ENCODE assay signal across 8 cellular contexts in the genomic region with DNA sequence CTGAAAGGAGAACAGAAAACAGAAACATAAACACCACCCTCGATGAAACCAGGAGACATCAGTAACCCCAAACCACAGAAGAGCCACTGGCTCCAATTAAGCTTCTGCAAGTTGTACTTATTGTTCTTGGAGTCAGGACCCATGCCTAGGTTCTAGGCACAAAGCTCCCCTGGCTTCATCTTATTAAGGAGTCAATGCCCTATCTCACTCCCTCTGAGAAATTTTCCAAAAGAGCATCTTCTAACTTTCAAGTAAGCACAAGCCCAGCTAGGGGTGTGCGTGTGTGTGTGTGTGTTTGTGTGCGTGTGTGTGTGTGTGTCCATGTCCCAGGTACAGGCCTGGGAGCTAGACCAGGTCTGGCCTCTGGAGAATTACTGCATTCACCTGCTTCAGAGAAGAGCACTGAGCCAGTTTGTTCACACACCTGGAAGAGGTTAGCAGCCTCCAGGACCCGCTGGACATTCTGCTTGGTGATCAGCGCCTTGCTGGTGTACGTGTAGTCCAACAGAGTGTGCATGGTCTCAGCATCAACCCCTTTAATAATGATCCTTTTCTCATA. TPM values are rescaled to one million over a fixed set of nuclear protein-coding genes. Genes with fewer than 3 reads are reported as not detected.
DNase-seq lines count a peak whose midpoint lies in the region; ATAC-seq and TF ChIP-seq lines count a peak whose summit lies in the region.

No MANE protein-coding gene starts in this region.

- H3K36me3 ChIP-seq in CD8-positive, alpha-beta memory T cell (ENCODE audit: insufficient read depth, low read length) = peaks cover 8% of the 10 kb centered on the region

- no peaks in the 10 kb centered on the region for H3K27me3 ChIP-seq in CD8-positive, alpha-beta memory T cell (ENCODE audit: insufficient read depth, low read length, poor library complexity, severe bottlenecking)
- peaks cover 14% of the 10 kb centered on the region for H3K27me3 ChIP-seq in foreskin keratinocyte

- H3K9me3 ChIP-seq in CD8-positive, alpha-beta memory T cell (ENCODE audit: low read length) = no peaks in the 10 kb centered on the region

- POLR2A ChIA-PET in CD8-positive, alpha-beta memory T cell (lab: Charles Lee) = no interaction called here
- POLR2A ChIA-PET in activated CD4-positive, alpha-beta memory T cell treated with anti-CD3 and anti-CD28 coated beads, Interleukin-2, amount 10 ng/mL, durations not matched to agents 7 days and 5 days (lab: Charles Lee) = interaction anchor here (0.7 to 1.9 kb wide), 14 partner anchors 9 to 170 kb away, joined by 3 to 9 read pairs (median 4); a partner anchor contains a TSS

- no peak overlapping the region for H3K4me3 ChIP-seq in CD8-positive, alpha-beta memory T cell (ENCODE audit: low read length)

- CTCF ChIA-PET in CD8-positive, alpha-beta memory T cell (lab: Charles Lee) = no interaction called here
- CTCF ChIA-PET in activated CD4-positive, alpha-beta memory T cell treated with anti-CD3 and anti-CD28 coated beads, Interleukin-2, amount 10 ng/mL, durations not matched to agents 7 days and 5 days (lab: Charles Lee) = interaction anchor here (0.9 to 1.4 kb wide), 6 partner anchors 10 to 357 kb away, joined by 3 to 6 read pairs (median 3); a partner anchor contains a TSS

- peaks cover 4% of the 10 kb centered on the region for H3K4me1 ChIP-seq in CD8-positive, alpha-beta memory T cell (ENCODE audit: insufficient read depth, low read length)
- peaks cover 8% of the 10 kb centered on the region for H3K4me1 ChIP-seq in foreskin keratinocyte

- H3K4me3 Mint-ChIP-seq in CD8-positive, alpha-beta memory T cell = peak overlapping the region in 1 of 7 donors; percentile 12
- peak overlapping the region; percentile 15 for H3K4me3 Mint-ChIP-seq in activated CD4-positive, alpha-beta memory T cell treated with anti-CD3 and anti-CD28 coated beads, Interleukin-2, amount 10 ng/mL, durations not matched to agents 7 days and 5 days

- H3K27me3 Mint-ChIP-seq in CD8-positive, alpha-beta memory T cell = no peaks in the 10 kb centered on the region
- no peaks in the 10 kb centered on the region for H3K27me3 Mint-ChIP-seq in activated CD4-positive, alpha-beta memory T cell treated with anti-CD3 and anti-CD28 coated beads, Interleukin-2, amount 10 ng/mL, durations not matched to agents 7 days and 5 days

- ATAC-seq in GM19395 (IDR thresholded peaks at IDR 0.05; ENCODE audit: unreplicated experiment) = peak; percentile 88
- peak; percentile 73 for ATAC-seq in HG03135 (IDR thresholded peaks at IDR 0.05; ENCODE audit: unreplicated experiment)
- no peak for ATAC-seq in foreskin keratinocyte

- no peak overlapping the region for H3K27ac ChIP-seq in CD8-positive, alpha-beta memory T cell (ENCODE audit: low read depth, low read length)
- H3K27ac ChIP-seq in foreskin keratinocyte = no peak overlapping the region

- DNase-seq in CD8-positive, alpha-beta memory T cell = no peak
- DNase-seq in activated CD4-positive, alpha-beta memory T cell treated with anti-CD3 and anti-CD28 coated beads, Interleukin-2, amount 10 ng/mL, durations not matched to agents 7 days and 5 days = peak; percentile 42
- DNase-seq in foreskin keratinocyte (no peak), NCI-H1694 treated with DMSO at 0.1 percent for 48 hours (lab: John Stamatoyannopoulos, UW) (no peak), NCI-H2029 treated with DMSO at 0.1 percent for 48 hours (lab: John Stamatoyannopoulos, UW) (no peak), T1000 (lab: John Stamatoyannopoulos, UW) (no peak)

- peaks cover 12 to 75% (median 17%) of the 10 kb centered on the region in 3 donors for H3K36me3 Mint-ChIP-seq in CD8-positive, alpha-beta memory T cell
- H3K36me3 Mint-ChIP-seq in activated CD4-positive, alpha-beta memory T cell treated with anti-CD3 and anti-CD28 coated beads, Interleukin-2, amount 10 ng/mL, durations not matched to agents 7 days and 5 days (ENCODE audit: low read depth) = peaks cover 77% of the 10 kb centered on the region

- no peaks in the 10 kb centered on the region for H3K9me3 Mint-ChIP-seq in CD8-positive, alpha-beta memory T cell
- H3K9me3 Mint-ChIP-seq in activated CD4-positive, alpha-beta memory T cell treated with anti-CD3 and anti-CD28 coated beads, Interleukin-2, amount 10 ng/mL, durations not matched to agents 7 days and 5 days = peaks cover 4% of the 10 kb centered on the region

- peaks cover 15 to 39% (median 38%) of the 10 kb centered on the region in 3 donors for H3K4me1 Mint-ChIP-seq in CD8-positive, alpha-beta memory T cell
- peaks cover 48% of the 10 kb centered on the region for H3K4me1 Mint-ChIP-seq in activated CD4-positive, alpha-beta memory T cell treated with anti-CD3 and anti-CD28 coated beads, Interleukin-2, amount 10 ng/mL, durations not matched to agents 7 days and 5 days

- no peak for TF ChIP-seq CTCF in foreskin keratinocyte (conservative IDR thresholded peaks at IDR 0.05)

- peak overlapping the region in 7 of 8 donors; percentile 0 to 76 (median 63) for H3K27ac Mint-ChIP-seq in CD8-positive, alpha-beta memory T cell
- H3K27ac Mint-ChIP-seq in activated CD4-positive, alpha-beta memory T cell treated with anti-CD3 and anti-CD28 coated beads, Interleukin-2, amount 10 ng/mL, durations not matched to agents 7 days and 5 days = peak overlapping the region; percentile 82

RNA-seq across cellular contexts. Expression of a gene that starts 28.0 kb away (rescaled TPM):
- total RNA-seq in CD8-positive, alpha-beta memory T cell = 10 to 100 TPM; 31.0 to 31.3 TPM
- 9.1 TPM for polyA plus RNA-seq in CD8-positive, alpha-beta memory T cell
- total RNA-seq in activated CD4-positive, alpha-beta memory T cell treated with anti-CD3 and anti-CD28 coated beads, Interleukin-2, amount 10 ng/mL, durations not matched to agents 7 days and 5 days = 10 to 100 TPM; 47.1 to 48.6 TPM
- 0.03 and 0.11 TPM in 2 replicates for total RNA-seq in foreskin keratinocyte
- 0.02 and 0.06 TPM in 2 replicates for polyA plus RNA-seq in foreskin keratinocyte

Comparison
In these comparisons a context has a peak if more than half of its experiments do, and no peak if none do; other contexts are left out.
1. RNA of a gene that starts 28.0 kb away (total RNA-seq): 47.1 to 48.6 TPM in activated CD4-positive, alpha-beta memory T cell treated with anti-CD3 and anti-CD28 coated beads, Interleukin-2, amount 10 ng/mL, durations not matched to agents 7 days and 5 days and 31.0 to 31.3 TPM in CD8-positive, alpha-beta memory T cell; 0.03 to 0.11 TPM in foreskin keratinocyte; every median in the first group is over 10 times any median in the second.